In genomic region chr22:22538226-22538989, GRCh38 we compare ENCODE assay signal across 1 cellular context.
A peak's percentile ranks its signal among the peaks of the same experiment; 100 is the strongest.
TF ChIP-seq lines count a peak whose summit lies in the region.

No MANE protein-coding gene starts in this region.

TF ChIP-seq in K562, 482 proteins besides CTCF, POLR2A, EP300 and RAD21 (continued from another document and continues in another):
- TF ChIP-seq SAP30 (IDR thresholded peaks at IDR 0.05; ENCODE audit: borderline replicate concordance, insufficient read depth, low read depth, low read length, poor library complexity, severe bottlenecking) (no peak), RBBP5 (IDR thresholded peaks at IDR 0.05; ENCODE audit: borderline replicate concordance, insufficient read depth, low read length, poor library complexity, severe bottlenecking) (no peak), TBL1XR1 (IDR thresholded peaks at IDR 0.05; ENCODE audit: low read length in 2 of 2) (peak in 1 of 2 experiments; percentile 65; a peak in 1 of 4 replicates), ZC3H8 (IDR thresholded peaks at IDR 0.05) (no peak), CREB3 (tag; conservative IDR thresholded peaks at IDR 0.05; ENCODE audit: low read depth) (no peak), SIN3B (IDR thresholded peaks at IDR 0.05; ENCODE audit: low read depth) (no peak), E2F8 (IDR thresholded peaks at IDR 0.05; ENCODE audit: low read depth, partially characterized antibody) (no peak), USF1 (CRISPR knock-in tag; IDR thresholded peaks at IDR 0.05) (0 out of 2 replicates have a peak, but pooled peaks have one; percentile 52), KLF6 (CRISPR knock-in tag; IDR thresholded peaks at IDR 0.05; ENCODE audit: borderline replicate concordance) (no peak), ZNF583 (CRISPR knock-in tag; IDR thresholded peaks at IDR 0.05) (0 out of 2 replicates have a peak, but pooled peaks have one; percentile 16), PYGO2 (tag; IDR thresholded peaks at IDR 0.05) (no peak), HMGXB4 (CRISPR knock-in tag; IDR thresholded peaks at IDR 0.05) (no peak), MED1 (CRISPR knock-in tag; IDR thresholded peaks at IDR 0.05; ENCODE audit: borderline replicate concordance) (no peak), ZNF778 (CRISPR knock-in tag; IDR thresholded peaks at IDR 0.05) (no peak), SIN3A (IDR thresholded peaks at IDR 0.05; ENCODE audit: borderline replicate concordance in 2 of 2, control insufficient read depth in 1 of 2, low read depth in 2 of 2, low read length in 2 of 2) (no peak), FOXO4 (CRISPR knock-in tag; IDR thresholded peaks at IDR 0.05) (no peak), ZNF76 (CRISPR knock-in tag; IDR thresholded peaks at IDR 0.05; ENCODE audit: borderline replicate concordance) (0 out of 2 replicates have a peak, but pooled peaks have one; percentile 42), RNF2 (IDR thresholded peaks at IDR 0.05) (no peak), SP1 (CRISPR knock-in tag; IDR thresholded peaks at IDR 0.05) (no peak), CBFB (CRISPR knock-in tag; IDR thresholded peaks at IDR 0.05) (0 out of 2 replicates have a peak, but pooled peaks have one; percentile 26), SETDB1 (IDR thresholded peaks at IDR 0.05; ENCODE audit: low read length) (peak; percentile 48), ZBTB43 (CRISPR knock-in tag; IDR thresholded peaks at IDR 0.05) (no peak), DIDO1 (tag; IDR thresholded peaks at IDR 0.05; ENCODE audit: low read depth) (no peak), TCF15 (CRISPR knock-in tag; IDR thresholded peaks at IDR 0.05) (0 out of 2 replicates have a peak, but pooled peaks have one; percentile 33), SREBF1 (IDR thresholded peaks at IDR 0.05; ENCODE audit: borderline replicate concordance, low read depth, low read length) (no peak; the same call in 1 of the 2 replicates), POLR2H (tag; IDR thresholded peaks at IDR 0.05; ENCODE audit: low read depth) (no peak), ETS1 (conservative IDR thresholded peaks at IDR 0.05; ENCODE audit: control insufficient read depth, low read depth, low read length) (no peak), ZNF146 (CRISPR knock-in tag; IDR thresholded peaks at IDR 0.05; ENCODE audit: unreplicated experiment) (no peak), FOXP4 (CRISPR knock-in tag; IDR thresholded peaks at IDR 0.05; ENCODE audit: borderline replicate concordance) (no peak), FOXM1 (IDR thresholded peaks at IDR 0.05; ENCODE audit: low read depth) (no peak), FOXM1 (CRISPR knock-in tag; IDR thresholded peaks at IDR 0.05; ENCODE audit: low read depth) (no peak), DLX4 (CRISPR knock-in tag; IDR thresholded peaks at IDR 0.05) (no peak), E2F3 (CRISPR knock-in tag; IDR thresholded peaks at IDR 0.05) (0 out of 2 replicates have a peak, but pooled peaks have one; percentile 52), PRMT5 (CRISPR knock-in tag; IDR thresholded peaks at IDR 0.05) (no peak), MLX (CRISPR knock-in tag; conservative IDR thresholded peaks at IDR 0.05) (peak in 1 of 2 experiments; percentile 67; a peak in 1 of 4 replicates), SMAD4 (CRISPR knock-in tag; conservative IDR thresholded peaks at IDR 0.05) (no peak), ZNF511 (CRISPR knock-in tag; IDR thresholded peaks at IDR 0.05) (peak; percentile 44; the same call in 1 of the 2 replicates), GATA2 (CRISPR knock-in tag; IDR thresholded peaks at IDR 0.05) (no peak), HNRNPK (IDR thresholded peaks at IDR 0.05; ENCODE audit: low read depth, low read length, poor library complexity, severe bottlenecking) (no peak), NKRF (IDR thresholded peaks at IDR 0.05; ENCODE audit: borderline replicate concordance) (no peak), NCOA4 (IDR thresholded peaks at IDR 0.05; ENCODE audit: partially characterized antibody) (no peak), JUND (IDR thresholded peaks at IDR 0.05; ENCODE audit: borderline replicate concordance, low read depth, low read length) (no peak), JUND (tag; IDR thresholded peaks at IDR 0.05; ENCODE audit: borderline replicate concordance, low read depth, low read length) (no peak), ZBTB12 (CRISPR knock-in tag; IDR thresholded peaks at IDR 0.05) (peak; percentile 35; the same call in 1 of the 2 replicates)
